8 cellular contexts compared by ENCODE assay signal in the genomic region with DNA sequence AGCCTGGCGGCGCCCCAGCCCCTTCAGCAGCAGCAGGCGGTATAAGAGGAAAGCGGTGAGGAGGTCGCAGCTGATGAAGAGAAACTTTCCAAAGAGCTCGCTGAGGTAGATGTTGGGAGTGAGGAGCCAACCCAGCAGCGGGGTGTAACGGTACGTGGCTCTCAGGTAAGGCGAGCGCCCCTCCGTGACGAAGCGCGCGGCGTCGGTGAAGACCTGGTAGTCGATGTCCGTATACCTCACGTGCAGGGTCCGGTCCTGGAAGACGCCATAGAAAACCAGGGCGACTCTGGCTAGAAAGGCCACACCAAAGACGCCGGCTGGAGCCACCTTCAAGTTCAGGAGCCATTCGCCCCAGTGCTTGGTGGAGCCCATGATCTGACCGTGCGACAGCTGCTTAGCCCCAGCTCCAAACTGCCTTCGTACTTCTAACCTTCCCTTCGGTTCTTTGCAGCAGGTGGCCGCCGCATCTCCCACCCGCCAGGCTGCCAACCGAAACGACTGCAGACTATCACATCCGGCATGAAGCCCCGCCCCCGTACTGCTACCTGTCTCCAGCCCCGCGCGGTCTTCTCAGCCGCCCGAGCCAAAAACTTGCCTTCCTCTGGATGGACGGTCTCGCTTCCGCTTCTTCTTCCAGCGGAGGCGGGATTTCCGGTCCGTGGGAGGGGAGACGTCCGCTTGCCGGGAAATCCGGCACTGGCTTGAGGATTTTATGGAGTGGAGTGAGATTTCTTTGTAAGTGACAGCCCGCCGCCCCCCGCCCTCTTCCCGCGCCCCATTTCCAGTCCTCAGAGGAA. TPM values are rescaled to one million over a fixed set of nuclear protein-coding genes. Genes with fewer than 3 reads are reported as not detected.
A peak's percentile ranks its signal among the peaks of the same experiment; 100 is the strongest.
DNase-seq lines count a peak whose midpoint lies in the region; ATAC-seq and TF ChIP-seq lines count a peak whose summit lies in the region.

A gene (minus strand): TSS at position 623 of the 797 bp plus-strand sequence. CDS start 251 bp downstream, at position 372.

- H4K20me1 ChIP-seq in mammary epithelial cell (ENCODE audit: insufficient read depth, low read length) = no peaks in the 10 kb centered on the region

- peak within 1 kb of the TSS; percentile 97 for H2AFZ ChIP-seq in mammary epithelial cell (ENCODE audit: low read depth, low read length)

- CTCF ChIA-PET in AG04449 (lab: Yijun Ruan, JAX) = interaction anchor here (0.7 to 5.8 kb wide), 18 partner anchors 9 to 220 kb away, joined by 3 to 53 read pairs (median 6); a partner anchor contains a TSS
- CTCF ChIA-PET in mammary epithelial cell (lab: Charles Lee; ENCODE audit: low non-redundant PET) = interaction anchor here (0.6 kb wide), 2 partner anchors 24 to 118 kb away, joined by 7 to 15 read pairs; no protein-coding TSS in a partner anchor

- in situ Hi-C loops in mammary epithelial cell (cut with MboI; ENCODE audit: low sequenced_read_pairs in 2 of 2) = no loop called here

- under 1% methylated on average over 18 of the region's 60 CpGs for WGBS in mammary epithelial cell (ENCODE audit: low coverage, missing lambda C conversion rate)

- H3K9me3 ChIP-seq in mammary epithelial cell (replicated peaks; ENCODE audit: insufficient read depth, low read length) (no peaks in the 10 kb centered on the region), iPS-20b (ENCODE audit: insufficient read depth, low read depth, low read length) (no peaks in the 10 kb centered on the region)

- ATAC-seq in GM18873 (IDR thresholded peaks at IDR 0.05; ENCODE audit: low FRiP score, unreplicated experiment) = peak; percentile 85
- peak; percentile 92 for ATAC-seq in HG03135 (IDR thresholded peaks at IDR 0.05; ENCODE audit: unreplicated experiment)

- no peak for TF ChIP-seq CTCF in AG04449 (IDR thresholded peaks at IDR 0.05; ENCODE audit: insufficient read depth, low read length, missing control alignments)
- no peak for TF ChIP-seq CTCF in VCaP (conservative IDR thresholded peaks at IDR 0.05)
- no peak for TF ChIP-seq CTCF in mammary epithelial cell (conservative IDR thresholded peaks at IDR 0.05 in 1 of 2, IDR thresholded peaks at IDR 0.05 in 1 of 2; ENCODE audit: extremely low read depth in 1 of 2, insufficient read depth in 1 of 2, low read depth in 1 of 2, low read length in 2 of 2)

- H3K4me3 ChIP-seq in AG04449 (ENCODE audit: low read depth, low read length) = peak within 1 kb of the TSS; percentile 88
- peak within 1 kb of the TSS; percentile 81 to 94 (median 82) for H3K4me3 ChIP-seq in mammary epithelial cell (replicated peaks in 1 of 3; ENCODE audit: insufficient read depth in 1 of 3, low read depth in 2 of 3, low read length in 3 of 3)
- H3K4me3 ChIP-seq in iPS-20b (ENCODE audit: low read length) = peak within 1 kb of the TSS; percentile 86
- H3K4me3 ChIP-seq in skin epidermis = peak within 1 kb of the TSS; percentile 72 to 93 (median 83)

- peak within 1 kb of the TSS; percentile 87 for H3K27ac ChIP-seq in VCaP
- peak within 1 kb of the TSS; percentile 68 for H3K27ac ChIP-seq in mammary epithelial cell (ENCODE audit: insufficient read depth, low read depth, low read length)
- H3K27ac ChIP-seq in iPS-20b (ENCODE audit: low read length) = peak within 1 kb of the TSS; percentile 64
- peak within 1 kb of the TSS in 20 of 21 experiments; percentile 26 to 87 (median 76) for H3K27ac ChIP-seq in skin epidermis

- dilution Hi-C loops in mammary epithelial cell (cut with HindIII; ENCODE audit: low sequenced_read_pairs) = no loop called here

- peaks cover 22% of the 10 kb centered on the region for H3K79me2 ChIP-seq in mammary epithelial cell (ENCODE audit: insufficient read depth, low read length)

- POLR2A ChIA-PET in AG04449 (lab: Yijun Ruan, JAX) = no interaction called here

- peak within 1 kb of the TSS; percentile 74 for H3K9ac ChIP-seq in mammary epithelial cell (ENCODE audit: insufficient read depth, low read length)
- peak within 1 kb of the TSS; percentile 86 for H3K9ac ChIP-seq in iPS-20b (ENCODE audit: low read depth, low read length)

- peak within 1 kb of the TSS; percentile 87 for H3K4me2 ChIP-seq in mammary epithelial cell (ENCODE audit: insufficient read depth, low read depth, low read length)

- H3K36me3 ChIP-seq in mammary epithelial cell (ENCODE audit: insufficient read depth, low read length) (no peaks in the 10 kb centered on the region), iPS-20b (ENCODE audit: insufficient read depth, low read depth, low read length) (no peaks in the 10 kb centered on the region)

- DNase-seq in AG04449 (ENCODE audit: low read depth, low spot score) = peak; percentile 38
- DNase-seq in NCI-H2196 (lab: John Stamatoyannopoulos, UW; ENCODE audit: unreplicated experiment) = peak; percentile 98
- DNase-seq in mammary epithelial cell = peak; percentile 97

- H3K4me1 ChIP-seq in mammary epithelial cell (ENCODE audit: insufficient read depth, low read length) = peaks cover 13% of the 10 kb centered on the region
- H3K4me1 ChIP-seq in iPS-20b (ENCODE audit: insufficient read depth, low read length) = peaks cover 6% of the 10 kb centered on the region

- BruUV-seq in mammary epithelial cell (replicated peaks; lab: Mats Ljungman, UMichigan) = TSS peak; percentile 38

- H3K27me3 ChIP-seq in mammary epithelial cell (ENCODE audit: insufficient read depth, low read length) (no peaks in the 10 kb centered on the region), iPS-20b (ENCODE audit: insufficient read depth, low read length) (peaks cover 19% of the 10 kb centered on the region; the same call in 1 of the 2 replicates)

- intact Hi-C loops in mammary epithelial cell (cut with micrococcal nuclease) = no loop called here

RNA-seq across cellular contexts. Expression of the gene that starts here (rescaled TPM):
- total RNA-seq in mammary epithelial cell = 1 to 10 TPM; 5.8 TPM
- polyA plus RNA-seq in mammary epithelial cell = 3.5 TPM
- 5.6 TPM for polyA minus RNA-seq in mammary epithelial cell

Comparison
In these comparisons a context has a peak if more than half of its experiments do, and no peak if none do; other contexts are left out.
1. Peak in every context shown above with its lines: DNase-seq, ATAC-seq, H3K4me3 ChIP-seq and H3K27ac ChIP-seq.
2. DNase-seq: peak in every context shown above with its lines; median percentile 98 in NCI-H2196; 97 in mammary epithelial cell; 38 in AG04449.